In genomic region chr12:132336451-132337413, GRCh38 we compare ENCODE assay signal across 15 cellular contexts. TPM values are rescaled to one million over a fixed set of nuclear protein-coding genes. Genes with fewer than 3 reads are reported as not detected.
DNase-seq lines count a peak whose midpoint lies in the region; TF ChIP-seq lines count a peak whose summit lies in the region.
"Had no signal": no experiment of that assay in that cellular context is flagged by ENCODE, and none has a peak within 500 bp of the region (broad histone marks: within the 10 kb centered on the region; RNA-seq: fewer than 3 reads in every experiment).

No MANE protein-coding gene starts in this region.

- H3K27ac ChIP-seq in BLaER1 treated with 17β-estradiol and CSF1 and Interleukin-3, amounts not matched to agents 10 nM and 100 nM = no peak overlapping the region
- H3K27ac ChIP-seq in neuronal stem cell (replicated peaks; ENCODE audit: low read length) = no peak overlapping the region

- WGBS in neuronal stem cell (ENCODE audit: extremely low coverage in 2 of 2, insufficient read length in 2 of 2, insufficient replicate concordance in 1 of 2), 2 donors = no CpG with 5 or more reads among the region's 41 CpGs

- H3K14ac ChIP-seq in neuronal stem cell (ENCODE audit: low read length) = peak overlapping the region; percentile 3

- H3K4ac ChIP-seq in neuronal stem cell (ENCODE audit: low read length) = no peak overlapping the region

- H2BK120ac ChIP-seq in neuronal stem cell (ENCODE audit: low read depth, low read length) = no peak overlapping the region

- no peak overlapping the region for H3K18ac ChIP-seq in neuronal stem cell (ENCODE audit: low read length)

- H2BK5ac ChIP-seq in neuronal stem cell (ENCODE audit: low read length) = no peak overlapping the region

- H3K9me3 ChIP-seq in BLaER1 treated with 17β-estradiol and CSF1 and Interleukin-3, amounts not matched to agents 10 nM and 100 nM (replicated peaks in 1 of 11) = peaks cover 13 to 36% (median 24%) of the 10 kb centered on the region in 11 experiments
- H3K9me3 ChIP-seq in neuronal stem cell (replicated peaks in 1 of 2; ENCODE audit: control insufficient read depth in 2 of 2, insufficient read depth in 1 of 2, low read depth in 1 of 2, low read length in 2 of 2) = peaks cover 0 to 6% of the 10 kb centered on the region in 2 donors
- H3K9me3 ChIP-seq: BE2C, HAP-1 had no signal

- H2AFZ ChIP-seq in neuronal stem cell (ENCODE audit: low read length) = no peak overlapping the region

- H2BK15ac ChIP-seq in neuronal stem cell (ENCODE audit: low read length) = no peak overlapping the region

- H4K91ac ChIP-seq in neuronal stem cell (ENCODE audit: low read depth, low read length, poor library complexity) = no peak overlapping the region

- no peak overlapping the region for H2AK5ac ChIP-seq in neuronal stem cell (ENCODE audit: low read depth, low read length)

- peak overlapping the region; percentile 50 for H3K23ac ChIP-seq in neuronal stem cell (ENCODE audit: low read depth, low read length, poor library complexity)

- peak overlapping the region; percentile 86 for H2BK12ac ChIP-seq in neuronal stem cell (ENCODE audit: low read length)

- no peak overlapping the region for H3K9ac ChIP-seq in BLaER1 treated with 17β-estradiol and CSF1 and Interleukin-3, amounts not matched to agents 10 nM and 100 nM
- no peak overlapping the region for H3K9ac ChIP-seq in neuronal stem cell (ENCODE audit: low read depth, low read length, poor library complexity)

- H3K4me1 ChIP-seq in BLaER1 treated with 17β-estradiol and CSF1 and Interleukin-3, amounts not matched to agents 10 nM and 100 nM = peaks cover 5 to 20% (median 16%) of the 10 kb centered on the region in 10 experiments
- H3K4me1 ChIP-seq in neuronal stem cell (ENCODE audit: control insufficient read depth in 2 of 2, insufficient read depth in 1 of 2, low read depth in 1 of 2, low read length in 2 of 2) = peaks cover 0 to 3% of the 10 kb centered on the region in 2 donors
- H3K4me1 ChIP-seq: BE2C, HAP-1 had no signal

- no peaks in the 10 kb centered on the region for H3K79me1 ChIP-seq in neuronal stem cell (ENCODE audit: low read depth, low read length)

- no peaks in the 10 kb centered on the region for H3K36me3 ChIP-seq in BLaER1 treated with 17β-estradiol and CSF1 and Interleukin-3, amounts not matched to agents 10 nM and 100 nM
- H3K36me3 ChIP-seq in neuronal stem cell (replicated peaks in 1 of 2; ENCODE audit: control insufficient read depth in 2 of 2, insufficient read depth in 2 of 2, low read length in 2 of 2) = no peaks in the 10 kb centered on the region
- H3K36me3 ChIP-seq: BE2C, HAP-1 had no signal

- H3K4me3 ChIP-seq in BLaER1 treated with 17β-estradiol and CSF1 and Interleukin-3, amounts not matched to agents 10 nM and 100 nM = no peak overlapping the region
- H3K4me3 ChIP-seq in neuronal stem cell (ENCODE audit: low read length in 2 of 2) = no peak overlapping the region
- H3K4me3 ChIP-seq: HAP-1 had no signal

- H3K4me2 ChIP-seq in BLaER1 treated with 17β-estradiol and CSF1 and Interleukin-3, amounts not matched to agents 10 nM and 100 nM = peak overlapping the region in 7 of 11 experiments; percentile 9 to 30 (median 18); a peak in 7 of 22 replicates
- no peak overlapping the region for H3K4me2 ChIP-seq in neuronal stem cell (ENCODE audit: insufficient read depth, low read length, poor library complexity, severe bottlenecking)

- peaks cover 0 to 5% (median 0%) of the 10 kb centered on the region in 11 experiments; a peak in 4 of 22 replicates for H3K27me3 ChIP-seq in BLaER1 treated with 17β-estradiol and CSF1 and Interleukin-3, amounts not matched to agents 10 nM and 100 nM
- peaks cover 0 to 47% (median 3%) of the 10 kb centered on the region in 3 experiments for H3K27me3 ChIP-seq in neuronal stem cell (ENCODE audit: control insufficient read depth in 3 of 3, insufficient read depth in 3 of 3, low read depth in 1 of 3, low read length in 3 of 3)

- 0 out of 22 replicates have a peak, but pooled peaks cover 0 to 6% (median 0%) of the 10 kb centered on the region in 11 experiments for H4K20me1 ChIP-seq in BLaER1 treated with 17β-estradiol and CSF1 and Interleukin-3, amounts not matched to agents 10 nM and 100 nM

- DNase-seq in Ammon's horn (ENCODE audit: low spot score) (peak; percentile 32), cerebellar nuclear complex (lab: John Stamatoyannopoulos, UW) (peak; percentile 26 to 55), neuronal stem cell (ENCODE audit: low spot score) (no peak), dermis blood vessel endothelial cell (no peak), GM20000 (ENCODE audit: low spot score) (no peak), midbrain (lab: John Stamatoyannopoulos, UW) (no peak)
- DNase-seq: BE2C; CD4-positive, alpha-beta memory T cell; DMS153; DMS79; GF-D8 had no signal

- no peak for TF ChIP-seq CTCF in GM20000 (IDR thresholded peaks at IDR 0.05; ENCODE audit: extremely low read depth, missing control alignments)

- H4K8ac ChIP-seq in neuronal stem cell (ENCODE audit: low read depth, low read length) = no peak overlapping the region

RNA-seq across cellular contexts. Expression of gene GALNT9, which starts 7.3 kb away (rescaled TPM):
- polyA plus RNA-seq in neuronal stem cell (2013, experiment 1 of 2) = 0.13 TPM
- 0.14 TPM for polyA plus RNA-seq in neuronal stem cell (2013, experiment 2 of 2)
- 0.14 and 0.17 TPM in 2 replicates for total RNA-seq in dermis blood vessel endothelial cell
- total RNA-seq: CD4-positive, alpha-beta memory T cell had no signal
- polyA plus RNA-seq: CD14-positive monocyte, HepG2 had no signal

Comparison
In these comparisons a context has a peak if more than half of its experiments do, and no peak if none do; other contexts are left out.
1. DNase-seq: peak in Ammon's horn (single experiment) and cerebellar nuclear complex (2 of 2); none in neuronal stem cell (single experiment), dermis blood vessel endothelial cell (single experiment), GM20000 (single experiment) and midbrain (single experiment).